Comparison of ENCODE assay signal across 21 cellular contexts in the genomic region with DNA sequence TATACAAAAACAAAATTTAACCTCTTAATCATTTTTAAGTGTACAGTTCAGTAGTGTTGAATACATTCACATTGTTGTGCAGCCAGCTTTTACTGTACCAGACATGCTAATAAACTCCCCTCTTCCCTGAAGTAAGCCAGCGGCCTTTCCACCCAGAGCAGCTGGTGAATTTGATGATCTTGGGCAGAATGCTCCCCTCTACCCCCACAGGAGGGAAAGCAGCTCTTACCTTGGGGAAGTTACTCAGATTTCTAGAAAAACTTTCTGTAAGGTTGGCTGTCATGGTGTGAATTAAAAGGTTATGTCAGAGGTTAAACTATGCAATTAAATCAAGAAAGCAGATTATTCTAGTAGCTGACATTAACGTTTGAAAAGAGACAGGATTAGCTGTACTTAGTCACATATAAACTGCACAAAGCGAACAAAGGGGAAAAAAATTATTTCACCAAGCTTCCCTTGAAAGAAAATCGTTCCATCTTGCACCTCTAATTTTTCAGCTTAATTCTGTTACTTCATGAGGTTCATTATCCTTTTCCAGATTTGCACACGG.
"Had no signal": no experiment of that assay in that cellular context is flagged by ENCODE, and none has a peak within 500 bp of the region (broad histone marks: within the 10 kb centered on the region; RNA-seq: fewer than 3 reads in every experiment).

No MANE protein-coding gene starts in this region.

- H3K4me1 Mint-ChIP-seq: memory B cell, natural killer cell had no signal

- H3K9me3 Mint-ChIP-seq: memory B cell, mesothelial cell of epicardium had no signal

- H3K4me1 ChIP-seq: heart left ventricle, lower lobe of right lung, right atrium auricular region, stomach, transverse colon had no signal

- H3K36me3 Mint-ChIP-seq: memory B cell, mesothelial cell of epicardium, natural killer cell had no signal

- H3K9me3 ChIP-seq: heart left ventricle, lower lobe of right lung, right atrium auricular region, stomach, thoracic aorta, transverse colon had no signal

- H3K27ac Mint-ChIP-seq: memory B cell, mesothelial cell of epicardium, natural killer cell had no signal

- FAIRE-seq: frontal cortex, islet of Langerhans, small intestine had no signal

- DNase-seq: cortex of kidney; dorsolateral prefrontal cortex; effector CD8-positive, alpha-beta T cell; heart left ventricle; hippocampal formation; kidney glomerular epithelial cell; lower lobe of right lung; natural killer cell; posterior cingulate gyrus; small intestine; stimulated activated CD4-positive, alpha-beta T cell treated with anti-CD3 and anti-CD28 coated beads, Interleukin-12 subunit alpha, Interleukin-12 subunit beta, amount 100 ng/mL, for 4 hours; stimulated activated naive CD4-positive, alpha-beta T cell; stomach; substantia nigra; transverse colon had no signal

- H3K36me3 ChIP-seq: heart left ventricle, lower lobe of right lung, right atrium auricular region, stomach, thoracic aorta, transverse colon had no signal

- H3K4me3 ChIP-seq: dorsolateral prefrontal cortex, heart left ventricle, lower lobe of right lung, right atrium auricular region, stomach, thoracic aorta, transverse colon had no signal

- H3K4me3 Mint-ChIP-seq: memory B cell, mesothelial cell of epicardium, natural killer cell had no signal

- H3K27me3 ChIP-seq: dorsolateral prefrontal cortex, right atrium auricular region, stomach, transverse colon had no signal

- H3K27ac ChIP-seq: dorsolateral prefrontal cortex, heart left ventricle, lower lobe of right lung, right atrium auricular region, stomach, thoracic aorta, transverse colon had no signal
